Comparison of ENCODE assay signal across 35 cellular contexts in genomic region chr12:117218149-117218548, GRCh38.
"Had no signal": no experiment of that assay in that cellular context is flagged by ENCODE, and none has a peak within 500 bp of the region (broad histone marks: within the 10 kb centered on the region; RNA-seq: fewer than 3 reads in every experiment).

No MANE protein-coding gene starts in this region.

- H3K4me3 ChIP-seq: MG63 had no signal

- DNase-seq: Karpas-422, Kasumi-1, MG63, MM.1S, MV-4-11, NCI-H1048, NCI-H1092, NCI-H1092 treated with DMSO at 0.1 percent for 48 hours, NCI-H1105, NCI-H1105 treated with DMSO at 0.1 percent for 48 hours, NCI-H1417, NCI-H1417 treated with DMSO at 0.1 percent for 48 hours, NCI-H1436, NCI-H1436 treated with DMSO at 0.1 percent for 48 hours, NCI-H146, NCI-H1694, NCI-H1694 treated with DMSO at 0.1 percent for 48 hours, NCI-H187, NCI-H187 treated with DMSO at 0.1 percent for 48 hours, NCI-H1930, NCI-H2029, NCI-H2029 treated with DMSO at 0.1 percent for 48 hours, NCI-H2081, NCI-H2081 treated with DMSO at 0.1 percent for 48 hours, NCI-H2107, NCI-H2171, NCI-H2171 treated with DMSO at 0.1 percent for 48 hours, NCI-H2227 treated with DMSO at 0.1 percent for 48 hours, NCI-H226, NCI-H345, NCI-H446, NCI-H446 treated with DMSO at 0.1 percent for 48 hours, NCI-H510A, NCI-H510A treated with DMSO at 0.1 percent for 48 hours, NCI-H524 had no signal

- H3K36me3 ChIP-seq: MG63 had no signal

- H3K9me3 ChIP-seq: MG63 had no signal
